ENCODE assay signal across 8 cellular contexts in genomic region chr2:148020036-148020357, GRCh38. TPM values are rescaled to one million over a fixed set of nuclear protein-coding genes. Genes with fewer than 3 reads are reported as not detected.
DNase-seq lines count a peak whose midpoint lies in the region; ATAC-seq and TF ChIP-seq lines count a peak whose summit lies in the region.

No MANE protein-coding gene starts in this region.

- H3K27ac ChIP-seq in spleen: peak overlapping the region; percentile 67 to 99 (median 96)

- POLR2A ChIA-PET in Caco-2 (lab: Charles Lee): interaction anchor here (1.4 kb wide), 1 partner anchor 30 kb away, joined by 4 read pairs; no protein-coding TSS in a partner anchor
- POLR2A ChIA-PET in activated CD8-positive, alpha-beta T cell treated with anti-CD3 and anti-CD28 coated beads for 36 hours (lab: Charles Lee): no interaction called here

- H3K27me3 Mint-ChIP-seq in Caco-2 (ENCODE audit: insufficient read depth, unreplicated experiment): no peaks in the 10 kb centered on the region
- no peaks in the 10 kb centered on the region for H3K27me3 Mint-ChIP-seq in activated CD8-positive, alpha-beta T cell treated with anti-CD3 and anti-CD28 coated beads for 36 hours

- TF ChIP-seq CTCF in Caco-2 (IDR thresholded peaks at IDR 0.05; ENCODE audit: insufficient read depth in 1 of 2, low read depth in 1 of 2, low read length in 1 of 2, severe bottlenecking in 1 of 2, unreplicated experiment in 1 of 2) (no peak), spleen (IDR thresholded peaks at IDR 0.05 in 8 of 11, conservative IDR thresholded peaks at IDR 0.05 in 3 of 11) (no peak)
- TF ChIP-seq CTCF in activated CD8-positive, alpha-beta T cell treated with anti-CD3 and anti-CD28 coated beads for 36 hours (IDR thresholded peaks at IDR 0.05): no peak

- peak overlapping the region; percentile 85 for H3K27ac Mint-ChIP-seq in Caco-2 (ENCODE audit: unreplicated experiment)
- peak overlapping the region; percentile 95 for H3K27ac Mint-ChIP-seq in activated CD8-positive, alpha-beta T cell treated with anti-CD3 and anti-CD28 coated beads for 36 hours

- 0 to 2% (median 1%) methylated on average over 6 to 9 of the region's 9 CpGs for WGBS in spleen, 5 donors

- DNase-seq in Caco-2 (no peak), hepatic stellate cell (ENCODE audit: low spot score) (peak; percentile 22), spleen (no peak), mucosa of gallbladder (ENCODE audit: low spot score) (no peak)
- no peak for DNase-seq in activated CD8-positive, alpha-beta T cell treated with anti-CD3 and anti-CD28 coated beads for 36 hours

- H3K9me3 ChIP-seq in Caco-2: no peaks in the 10 kb centered on the region
- H3K9me3 ChIP-seq in spleen: no peaks in the 10 kb centered on the region

- intact Hi-C loops in Caco-2 (cut with micrococcal nuclease; ENCODE audit: unreplicated experiment): loop anchor here (1.0 to 10.0 kb wide), 4 partner anchors 93 to 625 kb away; partner anchors contain the start of gene EPC2
- intact Hi-C loops in activated CD8-positive, alpha-beta T cell treated with anti-CD3 and anti-CD28 coated beads for 36 hours (cut with micrococcal nuclease): loop anchor here (10.0 kb wide), 1 partner anchor 625 kb away; the partner anchor contains the start of gene EPC2
- intact Hi-C loops in spleen (cut with DNase I; ENCODE audit: low total_unique reads): no loop called here

- H3K4me3 ChIP-seq in Caco-2 (ENCODE audit: low read depth, low read length) (peak overlapping the region; percentile 84), spleen (peak overlapping the region; percentile 79 to 94 (median 86))

- peaks cover 13% of the 10 kb centered on the region for H3K36me3 Mint-ChIP-seq in Caco-2 (ENCODE audit: insufficient read depth, unreplicated experiment)
- peaks cover 8% of the 10 kb centered on the region for H3K36me3 Mint-ChIP-seq in activated CD8-positive, alpha-beta T cell treated with anti-CD3 and anti-CD28 coated beads for 36 hours (ENCODE audit: low read depth)

- H3K36me3 ChIP-seq in Caco-2 (ENCODE audit: control insufficient read depth, insufficient read depth, low read length) (no peaks in the 10 kb centered on the region), spleen (peaks cover 0 to 2% (median 0%) of the 10 kb centered on the region in 6 donors)

- H3K27me3 ChIP-seq in Caco-2 (replicated peaks; ENCODE audit: control insufficient read depth, insufficient read depth, low read length): no peaks in the 10 kb centered on the region
- H3K27me3 ChIP-seq in spleen (replicated peaks in 1 of 7): no peaks in the 10 kb centered on the region

- H3K9me3 Mint-ChIP-seq in Caco-2 (ENCODE audit: unreplicated experiment): no peaks in the 10 kb centered on the region
- H3K9me3 Mint-ChIP-seq in activated CD8-positive, alpha-beta T cell treated with anti-CD3 and anti-CD28 coated beads for 36 hours: no peaks in the 10 kb centered on the region

- no peak for TF ChIP-seq POLR2A in spleen (IDR thresholded peaks at IDR 0.05)

- peak; percentile 30 for ATAC-seq in HG02943 (IDR thresholded peaks at IDR 0.05; ENCODE audit: low read depth, unreplicated experiment)
- ATAC-seq in activated CD8-positive, alpha-beta T cell treated with anti-CD3 and anti-CD28 coated beads for 36 hours: no peak
- ATAC-seq in HG03196 (IDR thresholded peaks at IDR 0.05; ENCODE audit: unreplicated experiment): no peak
- no peak for ATAC-seq in HG02759 (IDR thresholded peaks at IDR 0.05; ENCODE audit: unreplicated experiment)

- H3K4me3 Mint-ChIP-seq in Caco-2 (ENCODE audit: unreplicated experiment): peak overlapping the region; percentile 89
- H3K4me3 Mint-ChIP-seq in activated CD8-positive, alpha-beta T cell treated with anti-CD3 and anti-CD28 coated beads for 36 hours: peak overlapping the region; percentile 90

- H3K4me1 ChIP-seq in Caco-2 (peaks cover 6% of the 10 kb centered on the region; the same call in 1 of the 2 replicates), spleen (peaks cover 32 to 75% (median 54%) of the 10 kb centered on the region in 6 donors)

- CTCF ChIA-PET in Caco-2 (lab: Charles Lee): interaction anchor here (1.1 to 2.8 kb wide), 5 partner anchors 16 to 859 kb away, joined by 3 to 31 read pairs (median 5); no protein-coding TSS in a partner anchor
- CTCF ChIA-PET in activated CD8-positive, alpha-beta T cell treated with anti-CD3 and anti-CD28 coated beads for 36 hours (lab: Charles Lee): interaction anchor here (1.0 kb wide), 2 partner anchors 13 to 30 kb away, joined by 3 read pairs; no protein-coding TSS in a partner anchor

- H3K4me1 Mint-ChIP-seq in Caco-2 (ENCODE audit: low read depth, unreplicated experiment): peaks cover 15% of the 10 kb centered on the region
- peaks cover 48% of the 10 kb centered on the region for H3K4me1 Mint-ChIP-seq in activated CD8-positive, alpha-beta T cell treated with anti-CD3 and anti-CD28 coated beads for 36 hours (ENCODE audit: low read depth)

- BruUV-seq in Caco-2 (replicated peaks; lab: Mats Ljungman, UMichigan): TSS peak; percentile 45

RNA-seq across cellular contexts. Expression of gene ORC4, which starts 0.5 kb away (rescaled TPM):
- total RNA-seq in Caco-2 (2022): 56.3 and 59.9 TPM in 2 replicates
- total RNA-seq in activated CD8-positive, alpha-beta T cell treated with anti-CD3 and anti-CD28 coated beads for 36 hours: 10 to 100 TPM; 31.1 to 33.0 TPM
- 10 to 100 TPM; 36.1 to 72.6 (median 43.3) TPM for total RNA-seq in spleen
- 10 to 100 TPM in 2 of 3 donors, 1 to 10 TPM in 1; 7.3 to 10.6 (median 10.3) TPM for polyA plus RNA-seq in spleen
- total RNA-seq in mucosa of gallbladder: 42.5 TPM

RNA-seq across cellular contexts. Expression of gene MBD5, which starts 0.9 kb away (rescaled TPM):
- total RNA-seq in Caco-2 (2022): 23.7 and 27.5 TPM in 2 replicates
- total RNA-seq in activated CD8-positive, alpha-beta T cell treated with anti-CD3 and anti-CD28 coated beads for 36 hours: 10 to 100 TPM; 16.6 to 17.9 TPM
- 10 to 100 TPM; 52.7 to 84.5 (median 78.1) TPM for total RNA-seq in spleen
- polyA plus RNA-seq in spleen: 1 to 10 TPM; 5.7 to 6.8 (median 6.0) TPM
- total RNA-seq in mucosa of gallbladder: 52.8 TPM
